Comparison of ENCODE assay signal across 21 cellular contexts in genomic region chr14:37615582-37616289, GRCh38. TPM values are rescaled to one million over a fixed set of nuclear protein-coding genes. Genes with fewer than 3 reads are reported as not detected.
A peak's percentile ranks its signal among the peaks of the same experiment; 100 is the strongest.
DNase-seq lines count a peak whose midpoint lies in the region; ATAC-seq and TF ChIP-seq lines count a peak whose summit lies in the region.
"Had no signal": no experiment of that assay in that cellular context is flagged by ENCODE, and none has a peak within 500 bp of the region (broad histone marks: within the 10 kb centered on the region; RNA-seq: fewer than 3 reads in every experiment).

No MANE protein-coding gene starts in this region.

- CTCF ChIA-PET in mammary epithelial cell (lab: Charles Lee; ENCODE audit: low non-redundant PET) = no interaction called here
- CTCF ChIA-PET in MCF 10A (lab: Yijun Ruan, JAX) = interaction anchor here (0.6 kb wide), 2 partner anchors 21 to 333 kb away, joined by 3 read pairs; partner anchors contain the start of gene FOXA1
- CTCF ChIA-PET in T-cell (lab: Charles Lee) = no interaction called here

- H3K27ac Mint-ChIP-seq in MCF 10A (ENCODE audit: low read depth, unreplicated experiment) (no peak overlapping the region), endothelial cell (ENCODE audit: unreplicated experiment) (no peak overlapping the region), T-cell (no peak overlapping the region)
- H3K27ac Mint-ChIP-seq: CD4-positive, CD25-positive, alpha-beta regulatory T cell; CD8-positive, alpha-beta T cell had no signal

- DNase-seq in mammary epithelial cell (peak; percentile 15), MCF 10A (ENCODE audit: unreplicated experiment) (no peak), endothelial cell (ENCODE audit: low spot score) (no peak), T-cell (no peak), substantia nigra (lab: John Stamatoyannopoulos, UW) (no peak)
- no peak for DNase-seq in activated CD4-positive, alpha-beta T cell treated with anti-CD3 and anti-CD28 coated beads, Interleukin-2, amount 50 U/mL, for 1 hour
- DNase-seq: 8988T; C1 segment of cervical spinal cord; Caco-2; CD4-positive, CD25-positive, alpha-beta regulatory T cell; CD8-positive, alpha-beta T cell; DMS153; DND-41; GM23248; H7; HCEC 1CT had no signal

- H4K20me1 ChIP-seq in mammary epithelial cell (ENCODE audit: insufficient read depth, low read length) = no peaks in the 10 kb centered on the region

- H3K36me3 Mint-ChIP-seq in MCF 10A (ENCODE audit: insufficient read depth, unreplicated experiment) (no peaks in the 10 kb centered on the region), endothelial cell (ENCODE audit: low read depth, unreplicated experiment) (peaks cover 19% of the 10 kb centered on the region), T-cell (peaks cover 3% of the 10 kb centered on the region)
- H3K36me3 Mint-ChIP-seq: CD4-positive, CD25-positive, alpha-beta regulatory T cell; CD8-positive, alpha-beta T cell had no signal

- dilution Hi-C loops in mammary epithelial cell (cut with HindIII; ENCODE audit: low sequenced_read_pairs) = no loop called here

- H2AFZ ChIP-seq in mammary epithelial cell (ENCODE audit: low read depth, low read length) = no peak overlapping the region
- H2AFZ ChIP-seq: GM23248 had no signal

- H3K27me3 ChIP-seq in mammary epithelial cell (ENCODE audit: insufficient read depth, low read length) = peaks cover 13% of the 10 kb centered on the region

- no peaks in the 10 kb centered on the region for H3K4me1 Mint-ChIP-seq in MCF 10A (ENCODE audit: insufficient read depth, unreplicated experiment)
- peaks cover 23% of the 10 kb centered on the region for H3K4me1 Mint-ChIP-seq in endothelial cell (ENCODE audit: unreplicated experiment)
- no peaks in the 10 kb centered on the region for H3K4me1 Mint-ChIP-seq in T-cell
- H3K4me1 Mint-ChIP-seq: CD4-positive, CD25-positive, alpha-beta regulatory T cell had no signal

- in situ Hi-C loops in mammary epithelial cell (cut with MboI; ENCODE audit: low sequenced_read_pairs in 2 of 2) = no loop called here

- no peaks in the 10 kb centered on the region for H3K36me3 ChIP-seq in mammary epithelial cell (ENCODE audit: insufficient read depth, low read length)

- no peak overlapping the region for H3K9ac ChIP-seq in mammary epithelial cell (ENCODE audit: insufficient read depth, low read length)
- H3K9ac ChIP-seq: GM23248 had no signal

- no peak overlapping the region for H3K4me2 ChIP-seq in mammary epithelial cell (ENCODE audit: insufficient read depth, low read depth, low read length)

- H3K79me2 ChIP-seq in mammary epithelial cell (ENCODE audit: insufficient read depth, low read length) = no peaks in the 10 kb centered on the region

- no peak overlapping the region for H3K27ac ChIP-seq in mammary epithelial cell (ENCODE audit: insufficient read depth, low read depth, low read length)
- 0 out of 2 replicates have a peak overlapping the region, but pooled peaks have one; percentile 18 for H3K27ac ChIP-seq in C4-2B
- H3K27ac ChIP-seq in VCaP = peak overlapping the region; percentile 30
- no peak overlapping the region for H3K27ac ChIP-seq in substantia nigra (ENCODE audit: low read depth, low read length, poor library complexity, severe bottlenecking)
- H3K27ac ChIP-seq: GM23248 had no signal

- TF ChIP-seq CTCF in mammary epithelial cell (conservative IDR thresholded peaks at IDR 0.05 in 1 of 2, IDR thresholded peaks at IDR 0.05 in 1 of 2; ENCODE audit: extremely low read depth in 1 of 2, insufficient read depth in 1 of 2, low read depth in 1 of 2, low read length in 2 of 2) (no peak), MCF 10A (IDR thresholded peaks at IDR 0.05; ENCODE audit: unreplicated experiment) (no peak), C4-2B (conservative IDR thresholded peaks at IDR 0.05) (no peak), VCaP (conservative IDR thresholded peaks at IDR 0.05) (no peak), endothelial cell (IDR thresholded peaks at IDR 0.05; ENCODE audit: unreplicated experiment) (no peak)

- 89% methylated on average over 3 of the region's 3 CpGs for WGBS in mammary epithelial cell (ENCODE audit: low coverage, missing lambda C conversion rate)

- peaks cover 9% of the 10 kb centered on the region for H3K9me3 ChIP-seq in mammary epithelial cell (replicated peaks; ENCODE audit: insufficient read depth, low read length)

- no peak overlapping the region for H3K4me3 ChIP-seq in mammary epithelial cell (replicated peaks in 1 of 3; ENCODE audit: insufficient read depth in 1 of 3, low read depth in 2 of 3, low read length in 3 of 3)
- H3K4me3 ChIP-seq: GM12878, GM23248 had no signal

- H3K27me3 Mint-ChIP-seq in MCF 10A (ENCODE audit: insufficient read depth, unreplicated experiment) (no peaks in the 10 kb centered on the region), endothelial cell (ENCODE audit: unreplicated experiment) (peaks cover 7% of the 10 kb centered on the region), T-cell (peaks cover 18 to 19% of the 10 kb centered on the region in 2 donors)

- H3K4me3 Mint-ChIP-seq in MCF 10A (ENCODE audit: unreplicated experiment) = no peak overlapping the region
- peak overlapping the region; percentile 6 for H3K4me3 Mint-ChIP-seq in endothelial cell (ENCODE audit: unreplicated experiment)
- H3K4me3 Mint-ChIP-seq in T-cell = no peak overlapping the region
- H3K4me3 Mint-ChIP-seq: CD4-positive, CD25-positive, alpha-beta regulatory T cell; CD8-positive, alpha-beta T cell had no signal

- H3K4me1 ChIP-seq in mammary epithelial cell (ENCODE audit: insufficient read depth, low read length) = peaks cover 4% of the 10 kb centered on the region
- H3K4me1 ChIP-seq: Caco-2 had no signal

- H3K9me3 Mint-ChIP-seq in MCF 10A (ENCODE audit: unreplicated experiment) (peaks cover 17% of the 10 kb centered on the region), endothelial cell (ENCODE audit: unreplicated experiment) (peaks cover 5% of the 10 kb centered on the region), T-cell (peaks cover 20 to 40% (median 40%) of the 10 kb centered on the region in 3 donors)

- BruUV-seq in mammary epithelial cell (replicated peaks; lab: Mats Ljungman, UMichigan) (no TSS peak), MCF 10A (replicated peaks; lab: Mats Ljungman, UMichigan) (no TSS peak)

- ATAC-seq in T-cell (replicated peaks in 1 of 4) = no peak
- ATAC-seq: CD8-positive, alpha-beta T cell; GM12878 had no signal

- intact Hi-C loops in mammary epithelial cell (cut with micrococcal nuclease) = no loop called here
- intact Hi-C loops in MCF 10A (cut with micrococcal nuclease) = no loop called here

- POLR2A ChIA-PET in MCF 10A (lab: Yijun Ruan, JAX) (no interaction called here), T-cell (lab: Charles Lee) (no interaction called here)

RNA-seq across cellular contexts. Expression of gene TTC6, which starts 20.3 kb away (rescaled TPM):
- total RNA-seq in mammary epithelial cell = not detected
- not detected for polyA plus RNA-seq in mammary epithelial cell
- not detected for polyA minus RNA-seq in mammary epithelial cell
- total RNA-seq in MCF 10A (2022) = 0.96 and 0.98 TPM in 2 replicates
- total RNA-seq in endothelial cell (ENCODE audit: unreplicated experiment) = 8.5 TPM
- total RNA-seq in T-cell = not detected
- total RNA-seq: CD4-positive, CD25-positive, alpha-beta regulatory T cell; CD8-positive, alpha-beta T cell; GM12878; GM23248; H1 had no signal
- polyA plus RNA-seq: BJ; CD4-positive, CD25-positive, alpha-beta regulatory T cell; GM12878; GM23248 had no signal

RNA-seq across cellular contexts. Expression of gene FOXA1, which starts 20.7 kb away (rescaled TPM):
- total RNA-seq in mammary epithelial cell (under 1 TPM; 0.17 to 0.33 TPM), MCF 10A (2022) (8.6 and 11.2 TPM in 2 replicates), endothelial cell (ENCODE audit: unreplicated experiment) (5.2 TPM), T-cell (under 1 TPM in 4 of 5 donors, not detected in 1; 0.23 to 0.67 (median 0.57) TPM)
- polyA plus RNA-seq in mammary epithelial cell = 0.09 TPM
- polyA minus RNA-seq in mammary epithelial cell = not detected
- total RNA-seq: CD8-positive, alpha-beta T cell; GM23248 had no signal
- polyA plus RNA-seq: CD4-positive, CD25-positive, alpha-beta regulatory T cell had no signal

Comparison
In these comparisons a context has a peak if more than half of its experiments do, and no peak if none do; other contexts are left out.
1. H3K27ac ChIP-seq: peak in C4-2B (single experiment) and VCaP (single experiment); none in mammary epithelial cell (single experiment) and substantia nigra (single experiment).